In genomic region chr2:151972176-151973012, GRCh38 we compare ENCODE assay signal across 14 cellular contexts.
DNase-seq lines count a peak whose midpoint lies in the region; ATAC-seq, FAIRE-seq and TF ChIP-seq lines count a peak whose summit lies in the region.
"Had no signal": no experiment of that assay in that cellular context is flagged by ENCODE, and none has a peak within 500 bp of the region (broad histone marks: within the 10 kb centered on the region; RNA-seq: fewer than 3 reads in every experiment).

No MANE protein-coding gene starts in this region.

- CTCF ChIA-PET in GM12878 (lab: Yijun Ruan, JAX): interaction anchor here (0.8 to 1.7 kb wide), 3 partner anchors 20 to 53 kb away, joined by 3 to 4 read pairs (median 3); no protein-coding TSS in a partner anchor

- peaks cover 10% of the 10 kb centered on the region; the same call in 1 of the 2 replicates for H3K4me1 ChIP-seq in GM12878 (ENCODE audit: control insufficient read depth, insufficient read depth, low read length)
- peaks cover 6 to 15% of the 10 kb centered on the region in 2 donors for H3K4me1 ChIP-seq in thyroid gland
- no peaks in the 10 kb centered on the region for H3K4me1 ChIP-seq in BE2C
- H3K4me1 ChIP-seq in transverse colon: no peaks in the 10 kb centered on the region

- no peaks in the 10 kb centered on the region for H3K79me2 ChIP-seq in GM12878 (ENCODE audit: control insufficient read depth, insufficient read depth, low read length)

- in situ Hi-C loops in GM12878 (cut with MboI) (no loop called here), transverse colon (cut with MboI; ENCODE audit: low pct_ligation_motif_present in 1 of 4, low pct_unique_long_range_greater_than_20kb in 1 of 4, low sequenced_read_pairs in 3 of 4) (no loop called here)

- no peaks in the 10 kb centered on the region for H3K36me3 ChIP-seq in GM12878 (ENCODE audit: control insufficient read depth in 2 of 2, insufficient read depth in 2 of 2, low read length in 1 of 2)
- H3K36me3 ChIP-seq in thyroid gland: no peaks in the 10 kb centered on the region
- H3K36me3 ChIP-seq in BE2C: no peaks in the 10 kb centered on the region
- H3K36me3 ChIP-seq in transverse colon: no peaks in the 10 kb centered on the region

- H3K27ac ChIP-seq in GM12878 (ENCODE audit: control insufficient read depth, insufficient read depth): no peak overlapping the region
- peak overlapping the region; percentile 5 to 51 (median 24) for H3K27ac ChIP-seq in thyroid gland
- no peak overlapping the region for H3K27ac ChIP-seq in transverse colon

- peak; percentile 75 for FAIRE-seq in GM12878 (lab: Jason Lieb, UNC)
- FAIRE-seq: G401.6 had no signal

- DNase-seq in NCI-H2227 (lab: John Stamatoyannopoulos, UW; ENCODE audit: unreplicated experiment) (peak; percentile 19), NCI-H2227 treated with DMSO at 0.1 percent for 48 hours (lab: John Stamatoyannopoulos, UW) (no peak), GM12878 (ENCODE audit: low read depth, low spot score) (no peak), medulla oblongata (ENCODE audit: extremely low spot score) (peak; percentile 42), thyroid gland (peak; percentile 27 to 28), BE2C (no peak), transverse colon (no peak), GM19240 (ENCODE audit: insufficient read length, low spot score) (no peak)
- DNase-seq: MV-4-11, NCI-H2029, NCI-H226, NCI-H69, PC-3 had no signal

- intact Hi-C loops in GM12878 (cut with micrococcal nuclease; ENCODE audit: unreplicated experiment) (no loop called here), thyroid gland (cut with DNase I) (no loop called here), transverse colon (cut with DNase I; ENCODE audit: low total_unique reads) (no loop called here)

- RAD21 ChIA-PET in GM12878 (lab: Charles Lee; ENCODE audit: unreplicated experiment): interaction anchor here (0.7 to 1.2 kb wide), 2 partner anchors 53 to 106 kb away, joined by 3 read pairs; no protein-coding TSS in a partner anchor

- H3K27me3 ChIP-seq in GM12878 (replicated peaks in 1 of 2; ENCODE audit: control insufficient read depth in 2 of 2, insufficient read depth in 2 of 2, low read length in 1 of 2): peaks cover 0 to 2% of the 10 kb centered on the region in 2 experiments; a peak in 2 of 4 replicates
- no peaks in the 10 kb centered on the region for H3K27me3 ChIP-seq in thyroid gland
- H3K27me3 ChIP-seq in BE2C: no peaks in the 10 kb centered on the region
- no peaks in the 10 kb centered on the region for H3K27me3 ChIP-seq in transverse colon

- H3K4me2 ChIP-seq in GM12878 (ENCODE audit: control insufficient read depth, insufficient read depth): no peak overlapping the region

- H3K9me3 ChIP-seq in GM12878 (replicated peaks; ENCODE audit: control insufficient read depth, insufficient read depth, low read length) (no peaks in the 10 kb centered on the region; the same call in 2 of the 3 replicates), thyroid gland (no peaks in the 10 kb centered on the region), BE2C (no peaks in the 10 kb centered on the region), transverse colon (no peaks in the 10 kb centered on the region)

- no peak for ATAC-seq in GM12878
- ATAC-seq: PC-3 had no signal

- H4K20me1 ChIP-seq in GM12878 (ENCODE audit: control insufficient read depth, insufficient read depth): no peaks in the 10 kb centered on the region

- SMC1A ChIA-PET in GM12878 (lab: Charles Lee; ENCODE audit: uncharacterized antibody, unreplicated experiment): interaction anchor here (1.0 to 1.3 kb wide), 2 partner anchors 8 to 21 kb away, joined by 3 to 4 read pairs; no protein-coding TSS in a partner anchor

- H3K4me3 ChIP-seq in GM12878 (no peak overlapping the region), thyroid gland (replicated peaks in 1 of 3) (no peak overlapping the region), BE2C (ENCODE audit: low read depth, low read length) (no peak overlapping the region), transverse colon (no peak overlapping the region)

- TF ChIP-seq EP300 in GM12878 (IDR thresholded peaks at IDR 0.05; ENCODE audit: borderline replicate concordance in 1 of 2, control insufficient read depth in 1 of 2, low read depth in 2 of 2, low read length in 2 of 2): no peak
- TF ChIP-seq EP300 in transverse colon (IDR thresholded peaks at IDR 0.05; ENCODE audit: low read depth): no peak

- BruUV-seq in GM12878 (replicated peaks; lab: Mats Ljungman, UMichigan): no TSS peak

- TF ChIP-seq POLR2A in GM12878 (IDR thresholded peaks at IDR 0.05; ENCODE audit: low read depth, low read length) (no peak), thyroid gland (IDR thresholded peaks at IDR 0.05) (no peak), transverse colon (IDR thresholded peaks at IDR 0.05) (no peak)

- TF ChIP-seq CTCF in GM12878 (IDR thresholded peaks at IDR 0.05 in 2 of 3, conservative IDR thresholded peaks at IDR 0.05 in 1 of 3; ENCODE audit: control insufficient read depth in 2 of 3, extremely low read depth in 1 of 3, insufficient read depth in 1 of 3, low read depth in 3 of 3, low read length in 3 of 3): no peak
- TF ChIP-seq CTCF in thyroid gland (IDR thresholded peaks at IDR 0.05): no peak
- TF ChIP-seq CTCF in BE2C (IDR thresholded peaks at IDR 0.05; ENCODE audit: low read depth, low read length): no peak
- no peak for TF ChIP-seq CTCF in transverse colon (IDR thresholded peaks at IDR 0.05)

- no peak overlapping the region for H2AFZ ChIP-seq in GM12878 (ENCODE audit: control insufficient read depth, low read depth, low read length)

- no peak overlapping the region for H3K9ac ChIP-seq in GM12878 (ENCODE audit: control insufficient read depth, insufficient read depth, low read length)

- POLR2A ChIA-PET in GM12878 (lab: Charles Lee): interaction anchor here (0.7 kb wide), 1 partner anchor 64 kb away, joined by 5 read pairs; no protein-coding TSS in a partner anchor

- no peak for TF ChIP-seq RAD21 in GM12878 (IDR thresholded peaks at IDR 0.05; ENCODE audit: insufficient read depth, low read depth, low read length)

- WGBS in GM12878 (ENCODE audit: insufficient coverage, insufficient replicate concordance, low lambda C conversion rate, missing lambda C conversion rate): 41% methylated on average over 8 of the region's 8 CpGs
- 61 to 68% methylated on average over 8 of the region's 8 CpGs for WGBS in thyroid gland, 2 donors
- 81 to 94% methylated on average over 5 to 8 of the region's 8 CpGs for WGBS in transverse colon (ENCODE audit: low coverage in 1 of 2), 2 donors

TF ChIP-seq in GM12878, 131 proteins besides CTCF, POLR2A, EP300 and RAD21 (continues in another document):
- TF ChIP-seq POU2F2 (IDR thresholded peaks at IDR 0.05; ENCODE audit: borderline replicate concordance, low read depth, low read length) (no peak), E2F4 (IDR thresholded peaks at IDR 0.05; ENCODE audit: low read depth, low read length) (no peak), ZNF687 (IDR thresholded peaks at IDR 0.05) (no peak), GATAD2B (conservative IDR thresholded peaks at IDR 0.05; ENCODE audit: low read depth) (no peak), ZNF217 (IDR thresholded peaks at IDR 0.05) (no peak), NFXL1 (IDR thresholded peaks at IDR 0.05; ENCODE audit: borderline replicate concordance) (no peak), YBX1 (IDR thresholded peaks at IDR 0.05) (no peak)

Comparison
In these comparisons a context has a peak if more than half of its experiments do, and no peak if none do; other contexts are left out.
1. DNase-seq: peak in NCI-H2227 (single experiment), medulla oblongata (single experiment) and thyroid gland (2 of 2); none in NCI-H2227 treated with DMSO at 0.1 percent for 48 hours (single experiment), GM12878 (single experiment), BE2C (single experiment), transverse colon (single experiment) and GM19240 (single experiment).
2. H3K27ac ChIP-seq: peak in thyroid gland (3 of 3); none in GM12878 (single experiment) and transverse colon (0 of 4).